In the genomic region with DNA sequence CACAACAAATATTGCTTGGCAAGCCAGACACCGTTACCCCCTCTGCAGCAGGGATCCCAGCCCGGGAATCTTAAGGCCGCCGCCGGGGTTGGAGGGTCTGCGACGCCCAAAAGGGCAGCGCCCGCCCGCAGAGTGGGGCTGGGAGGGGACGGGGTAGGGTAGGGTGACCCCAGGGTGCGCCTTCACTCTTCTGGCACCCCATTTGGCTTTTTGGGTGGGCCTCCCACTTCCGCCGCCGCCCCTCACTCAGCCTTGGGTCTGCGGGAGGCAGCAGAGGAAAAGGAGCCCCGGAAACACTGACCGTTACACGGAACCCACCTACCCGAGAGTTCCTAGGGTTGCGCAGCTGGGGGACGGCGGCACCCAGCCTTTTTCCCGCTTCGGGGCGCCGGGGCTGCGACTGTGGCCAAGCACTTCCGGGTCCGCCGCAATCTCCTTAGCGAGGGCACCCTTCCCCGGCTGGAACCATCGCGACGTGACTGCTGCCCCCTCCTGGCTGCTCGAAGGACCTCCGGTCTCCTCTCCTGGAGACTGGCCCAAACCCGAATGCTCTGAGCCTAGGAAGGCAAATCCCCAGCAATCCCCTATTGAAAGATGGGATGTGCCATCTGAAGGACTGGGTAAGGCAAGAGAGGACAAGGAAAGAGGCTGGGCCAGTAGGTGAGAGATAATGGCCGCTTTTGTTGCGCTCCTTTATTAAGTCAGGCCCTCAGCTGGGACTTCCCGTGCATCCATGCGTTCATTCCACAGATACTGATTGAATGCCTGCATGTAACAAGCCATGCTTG, we compare ENCODE assay signal across 1 cellular context.
A peak's percentile ranks its signal among the peaks of the same experiment; 100 is the strongest.
TF ChIP-seq lines count a peak whose summit lies in the region.

A gene (minus strand): TSS at position 404 of the 788 bp plus-strand sequence. CDS start 1,447 bp downstream, outside the sequence.

TF ChIP-seq in GM12878, 131 proteins besides CTCF, POLR2A, EP300 and RAD21 (continued from another document and continues in another):
- TF ChIP-seq, protein P1, sequence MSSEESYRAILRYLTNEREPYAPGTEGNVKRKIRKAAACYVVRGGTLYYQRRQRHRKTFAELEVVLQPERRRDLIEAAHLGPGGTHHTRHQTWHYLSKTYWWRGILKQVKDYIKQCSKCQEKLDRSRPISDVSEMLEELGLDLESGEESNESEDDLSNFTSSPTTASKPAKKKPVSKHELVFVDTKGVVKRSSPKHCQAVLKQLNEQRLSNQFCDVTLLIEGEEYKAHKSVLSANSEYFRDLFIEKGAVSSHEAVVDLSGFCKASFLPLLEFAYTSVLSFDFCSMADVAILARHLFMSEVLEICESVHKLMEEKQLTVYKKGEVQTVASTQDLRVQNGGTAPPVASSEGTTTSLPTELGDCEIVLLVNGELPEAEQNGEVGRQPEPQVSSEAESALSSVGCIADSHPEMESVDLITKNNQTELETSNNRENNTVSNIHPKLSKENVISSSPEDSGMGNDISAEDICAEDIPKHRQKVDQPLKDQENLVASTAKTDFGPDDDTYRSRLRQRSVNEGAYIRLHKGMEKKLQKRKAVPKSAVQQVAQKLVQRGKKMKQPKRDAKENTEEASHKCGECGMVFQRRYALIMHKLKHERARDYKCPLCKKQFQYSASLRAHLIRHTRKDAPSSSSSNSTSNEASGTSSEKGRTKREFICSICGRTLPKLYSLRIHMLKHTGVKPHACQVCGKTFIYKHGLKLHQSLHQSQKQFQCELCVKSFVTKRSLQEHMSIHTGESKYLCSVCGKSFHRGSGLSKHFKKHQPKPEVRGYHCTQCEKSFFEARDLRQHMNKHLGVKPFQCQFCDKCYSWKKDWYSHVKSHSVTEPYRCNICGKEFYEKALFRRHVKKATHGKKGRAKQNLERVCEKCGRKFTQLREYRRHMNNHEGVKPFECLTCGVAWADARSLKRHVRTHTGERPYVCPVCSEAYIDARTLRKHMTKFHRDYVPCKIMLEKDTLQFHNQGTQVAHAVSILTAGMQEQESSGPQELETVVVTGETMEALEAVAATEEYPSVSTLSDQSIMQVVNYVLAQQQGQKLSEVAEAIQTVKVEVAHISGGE (CRISPR knock-in tag; IDR thresholded peaks at IDR 0.05): peak; percentile 74
- TF ChIP-seq TCF12 (IDR thresholded peaks at IDR 0.05; ENCODE audit: low read depth, low read length): peak; percentile 60; the same call in 1 of the 2 replicates
- no peak for TF ChIP-seq SPI1 (IDR thresholded peaks at IDR 0.05; ENCODE audit: borderline replicate concordance, insufficient read depth, low read depth, low read length)
- TF ChIP-seq, protein P2, sequence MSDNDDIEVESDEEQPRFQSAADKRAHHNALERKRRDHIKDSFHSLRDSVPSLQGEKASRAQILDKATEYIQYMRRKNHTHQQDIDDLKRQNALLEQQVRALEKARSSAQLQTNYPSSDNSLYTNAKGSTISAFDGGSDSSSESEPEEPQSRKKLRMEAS (IDR thresholded peaks at IDR 0.05; ENCODE audit: low read depth, low read length): peak; percentile 52; the same call in 1 of the 2 replicates
- peak in 1 of 2 experiments; percentile 40; a peak in 1 of 4 replicates for TF ChIP-seq IKZF2 (IDR thresholded peaks at IDR 0.05)
- no peak for TF ChIP-seq SMAD1 (IDR thresholded peaks at IDR 0.05; ENCODE audit: low read depth, partially characterized antibody)
- TF ChIP-seq STAT1 (conservative IDR thresholded peaks at IDR 0.05): 0 out of 2 replicates have a peak, but pooled peaks have one; percentile 42
- TF ChIP-seq HDGF (IDR thresholded peaks at IDR 0.05): 0 out of 2 replicates have a peak, but pooled peaks have one; percentile 14
- no peak for TF ChIP-seq RAD51 (IDR thresholded peaks at IDR 0.05)
- TF ChIP-seq POLR2AphosphoS2 (IDR thresholded peaks at IDR 0.05; ENCODE audit: low read depth, low read length): 0 out of 2 replicates have a peak, but pooled peaks have one; percentile 43
- TF ChIP-seq HDAC6 (IDR thresholded peaks at IDR 0.05; ENCODE audit: unreplicated experiment): no peak
- TF ChIP-seq, protein P3, sequence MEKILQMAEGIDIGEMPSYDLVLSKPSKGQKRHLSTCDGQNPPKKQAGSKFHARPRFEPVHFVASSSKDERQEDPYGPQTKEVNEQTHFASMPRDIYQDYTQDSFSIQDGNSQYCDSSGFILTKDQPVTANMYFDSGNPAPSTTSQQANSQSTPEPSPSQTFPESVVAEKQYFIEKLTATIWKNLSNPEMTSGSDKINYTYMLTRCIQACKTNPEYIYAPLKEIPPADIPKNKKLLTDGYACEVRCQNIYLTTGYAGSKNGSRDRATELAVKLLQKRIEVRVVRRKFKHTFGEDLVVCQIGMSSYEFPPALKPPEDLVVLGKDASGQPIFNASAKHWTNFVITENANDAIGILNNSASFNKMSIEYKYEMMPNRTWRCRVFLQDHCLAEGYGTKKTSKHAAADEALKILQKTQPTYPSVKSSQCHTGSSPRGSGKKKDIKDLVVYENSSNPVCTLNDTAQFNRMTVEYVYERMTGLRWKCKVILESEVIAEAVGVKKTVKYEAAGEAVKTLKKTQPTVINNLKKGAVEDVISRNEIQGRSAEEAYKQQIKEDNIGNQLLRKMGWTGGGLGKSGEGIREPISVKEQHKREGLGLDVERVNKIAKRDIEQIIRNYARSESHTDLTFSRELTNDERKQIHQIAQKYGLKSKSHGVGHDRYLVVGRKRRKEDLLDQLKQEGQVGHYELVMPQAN (conservative IDR thresholded peaks at IDR 0.05): peak; percentile 72; the same call in 1 of the 2 replicates
- TF ChIP-seq CEBPB (IDR thresholded peaks at IDR 0.05; ENCODE audit: borderline replicate concordance in 1 of 2, low read depth in 2 of 2, low read length in 2 of 2): no peak
- TF ChIP-seq MTA3 (IDR thresholded peaks at IDR 0.05; ENCODE audit: borderline replicate concordance, low read length): no peak
- TF ChIP-seq, protein P4, sequence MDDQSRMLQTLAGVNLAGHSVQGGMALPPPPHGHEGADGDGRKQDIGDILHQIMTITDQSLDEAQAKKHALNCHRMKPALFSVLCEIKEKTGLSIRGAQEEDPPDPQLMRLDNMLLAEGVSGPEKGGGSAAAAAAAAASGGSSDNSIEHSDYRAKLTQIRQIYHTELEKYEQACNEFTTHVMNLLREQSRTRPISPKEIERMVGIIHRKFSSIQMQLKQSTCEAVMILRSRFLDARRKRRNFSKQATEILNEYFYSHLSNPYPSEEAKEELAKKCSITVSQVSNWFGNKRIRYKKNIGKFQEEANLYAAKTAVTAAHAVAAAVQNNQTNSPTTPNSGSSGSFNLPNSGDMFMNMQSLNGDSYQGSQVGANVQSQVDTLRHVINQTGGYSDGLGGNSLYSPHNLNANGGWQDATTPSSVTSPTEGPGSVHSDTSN (IDR thresholded peaks at IDR 0.05; ENCODE audit: insufficient replicate concordance, low read depth, low read length): no peak
- 0 out of 2 replicates have a peak, but pooled peaks have one; percentile 34 for TF ChIP-seq MEF2A (IDR thresholded peaks at IDR 0.05; ENCODE audit: insufficient read depth, low read depth, low read length)
- 0 out of 2 replicates have a peak, but pooled peaks have one; percentile 64 for TF ChIP-seq NBN (IDR thresholded peaks at IDR 0.05)
- peak in 1 of 2 experiments; percentile 54; a peak in 1 of 3 replicates for TF ChIP-seq EGR1 (IDR thresholded peaks at IDR 0.05; ENCODE audit: borderline replicate concordance in 1 of 2, low read depth in 2 of 2, low read length in 2 of 2)
- TF ChIP-seq, protein P5, sequence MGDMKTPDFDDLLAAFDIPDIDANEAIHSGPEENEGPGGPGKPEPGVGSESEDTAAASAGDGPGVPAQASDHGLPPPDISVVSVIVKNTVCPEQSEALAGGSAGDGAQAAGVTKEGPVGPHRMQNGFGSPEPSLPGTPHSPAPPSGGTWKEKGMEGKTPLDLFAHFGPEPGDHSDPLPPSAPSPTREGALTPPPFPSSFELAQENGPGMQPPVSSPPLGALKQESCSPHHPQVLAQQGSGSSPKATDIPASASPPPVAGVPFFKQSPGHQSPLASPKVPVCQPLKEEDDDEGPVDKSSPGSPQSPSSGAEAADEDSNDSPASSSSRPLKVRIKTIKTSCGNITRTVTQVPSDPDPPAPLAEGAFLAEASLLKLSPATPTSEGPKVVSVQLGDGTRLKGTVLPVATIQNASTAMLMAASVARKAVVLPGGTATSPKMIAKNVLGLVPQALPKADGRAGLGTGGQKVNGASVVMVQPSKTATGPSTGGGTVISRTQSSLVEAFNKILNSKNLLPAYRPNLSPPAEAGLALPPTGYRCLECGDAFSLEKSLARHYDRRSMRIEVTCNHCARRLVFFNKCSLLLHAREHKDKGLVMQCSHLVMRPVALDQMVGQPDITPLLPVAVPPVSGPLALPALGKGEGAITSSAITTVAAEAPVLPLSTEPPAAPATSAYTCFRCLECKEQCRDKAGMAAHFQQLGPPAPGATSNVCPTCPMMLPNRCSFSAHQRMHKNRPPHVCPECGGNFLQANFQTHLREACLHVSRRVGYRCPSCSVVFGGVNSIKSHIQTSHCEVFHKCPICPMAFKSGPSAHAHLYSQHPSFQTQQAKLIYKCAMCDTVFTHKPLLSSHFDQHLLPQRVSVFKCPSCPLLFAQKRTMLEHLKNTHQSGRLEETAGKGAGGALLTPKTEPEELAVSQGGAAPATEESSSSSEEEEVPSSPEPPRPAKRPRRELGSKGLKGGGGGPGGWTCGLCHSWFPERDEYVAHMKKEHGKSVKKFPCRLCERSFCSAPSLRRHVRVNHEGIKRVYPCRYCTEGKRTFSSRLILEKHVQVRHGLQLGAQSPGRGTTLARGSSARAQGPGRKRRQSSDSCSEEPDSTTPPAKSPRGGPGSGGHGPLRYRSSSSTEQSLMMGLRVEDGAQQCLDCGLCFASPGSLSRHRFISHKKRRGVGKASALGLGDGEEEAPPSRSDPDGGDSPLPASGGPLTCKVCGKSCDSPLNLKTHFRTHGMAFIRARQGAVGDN (IDR thresholded peaks at IDR 0.05): peak; percentile 62
- TF ChIP-seq, protein P6, sequence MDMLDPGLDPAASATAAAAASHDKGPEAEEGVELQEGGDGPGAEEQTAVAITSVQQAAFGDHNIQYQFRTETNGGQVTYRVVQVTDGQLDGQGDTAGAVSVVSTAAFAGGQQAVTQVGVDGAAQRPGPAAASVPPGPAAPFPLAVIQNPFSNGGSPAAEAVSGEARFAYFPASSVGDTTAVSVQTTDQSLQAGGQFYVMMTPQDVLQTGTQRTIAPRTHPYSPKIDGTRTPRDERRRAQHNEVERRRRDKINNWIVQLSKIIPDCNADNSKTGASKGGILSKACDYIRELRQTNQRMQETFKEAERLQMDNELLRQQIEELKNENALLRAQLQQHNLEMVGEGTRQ (IDR thresholded peaks at IDR 0.05; ENCODE audit: borderline replicate concordance, low read depth, low read length): no peak
- TF ChIP-seq MXI1 (IDR thresholded peaks at IDR 0.05; ENCODE audit: low read depth, low read length): peak; percentile 41
- peak; percentile 59 for TF ChIP-seq HCFC1 (IDR thresholded peaks at IDR 0.05; ENCODE audit: low read length)
- TF ChIP-seq SMAD5 (IDR thresholded peaks at IDR 0.05; ENCODE audit: low read depth): no peak
- TF ChIP-seq DPF2 (IDR thresholded peaks at IDR 0.05): 0 out of 2 replicates have a peak, but pooled peaks have one; percentile 47
- no peak for TF ChIP-seq CHD1 (IDR thresholded peaks at IDR 0.05; ENCODE audit: low read depth, low read length)
- TF ChIP-seq, protein P7, sequence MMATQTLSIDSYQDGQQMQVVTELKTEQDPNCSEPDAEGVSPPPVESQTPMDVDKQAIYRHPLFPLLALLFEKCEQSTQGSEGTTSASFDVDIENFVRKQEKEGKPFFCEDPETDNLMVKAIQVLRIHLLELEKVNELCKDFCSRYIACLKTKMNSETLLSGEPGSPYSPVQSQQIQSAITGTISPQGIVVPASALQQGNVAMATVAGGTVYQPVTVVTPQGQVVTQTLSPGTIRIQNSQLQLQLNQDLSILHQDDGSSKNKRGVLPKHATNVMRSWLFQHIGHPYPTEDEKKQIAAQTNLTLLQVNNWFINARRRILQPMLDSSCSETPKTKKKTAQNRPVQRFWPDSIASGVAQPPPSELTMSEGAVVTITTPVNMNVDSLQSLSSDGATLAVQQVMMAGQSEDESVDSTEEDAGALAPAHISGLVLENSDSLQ (IDR thresholded peaks at IDR 0.05): no peak
- TF ChIP-seq, protein P8, sequence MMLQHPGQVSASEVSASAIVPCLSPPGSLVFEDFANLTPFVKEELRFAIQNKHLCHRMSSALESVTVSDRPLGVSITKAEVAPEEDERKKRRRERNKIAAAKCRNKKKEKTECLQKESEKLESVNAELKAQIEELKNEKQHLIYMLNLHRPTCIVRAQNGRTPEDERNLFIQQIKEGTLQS (IDR thresholded peaks at IDR 0.05; ENCODE audit: borderline replicate concordance, extremely low read depth, low read depth, low read length): no peak
- peak; percentile 87 for TF ChIP-seq SMC3 (IDR thresholded peaks at IDR 0.05; ENCODE audit: borderline replicate concordance, low read length)
- no peak for TF ChIP-seq ZNF217 (IDR thresholded peaks at IDR 0.05)
- no peak for TF ChIP-seq HDAC2 (IDR thresholded peaks at IDR 0.05)
- peak; percentile 84 for TF ChIP-seq IKZF1 (conservative IDR thresholded peaks at IDR 0.05)
- TF ChIP-seq SUZ12 (IDR thresholded peaks at IDR 0.05; ENCODE audit: unreplicated experiment): no peak
- TF ChIP-seq NR2C2 (IDR thresholded peaks at IDR 0.05; ENCODE audit: borderline replicate concordance, control insufficient read depth, insufficient read length, low read depth): no peak
- TF ChIP-seq FOXM1 (IDR thresholded peaks at IDR 0.05; ENCODE audit: low read depth, low read length): no peak
- peak; percentile 76; the same call in 1 of the 2 replicates for TF ChIP-seq TAF1 (IDR thresholded peaks at IDR 0.05; ENCODE audit: borderline replicate concordance, low read depth, low read length)
- peak; percentile 74 for TF ChIP-seq POLR2AphosphoS5 (IDR thresholded peaks at IDR 0.05; ENCODE audit: low read length)
- TF ChIP-seq CBFB (IDR thresholded peaks at IDR 0.05; ENCODE audit: low read depth): peak; percentile 54; the same call in 1 of the 2 replicates
- no peak for TF ChIP-seq TCF7 (IDR thresholded peaks at IDR 0.05; ENCODE audit: borderline replicate concordance)
- TF ChIP-seq SIX5 (IDR thresholded peaks at IDR 0.05; ENCODE audit: low read depth, low read length, severe bottlenecking): peak; percentile 15
- TF ChIP-seq, protein P9, sequence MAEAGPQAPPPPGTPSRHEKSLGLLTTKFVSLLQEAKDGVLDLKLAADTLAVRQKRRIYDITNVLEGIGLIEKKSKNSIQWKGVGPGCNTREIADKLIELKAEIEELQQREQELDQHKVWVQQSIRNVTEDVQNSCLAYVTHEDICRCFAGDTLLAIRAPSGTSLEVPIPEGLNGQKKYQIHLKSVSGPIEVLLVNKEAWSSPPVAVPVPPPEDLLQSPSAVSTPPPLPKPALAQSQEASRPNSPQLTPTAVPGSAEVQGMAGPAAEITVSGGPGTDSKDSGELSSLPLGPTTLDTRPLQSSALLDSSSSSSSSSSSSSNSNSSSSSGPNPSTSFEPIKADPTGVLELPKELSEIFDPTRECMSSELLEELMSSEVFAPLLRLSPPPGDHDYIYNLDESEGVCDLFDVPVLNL (IDR thresholded peaks at IDR 0.05; ENCODE audit: low read depth, low read length): peak; percentile 75
- TF ChIP-seq ZNF384 (IDR thresholded peaks at IDR 0.05; ENCODE audit: borderline replicate concordance, low read depth, low read length): no peak
- TF ChIP-seq POU2F2 (IDR thresholded peaks at IDR 0.05; ENCODE audit: borderline replicate concordance, low read depth, low read length): 0 out of 3 replicates have a peak, but pooled peaks have one; percentile 48
- TF ChIP-seq, protein P10, sequence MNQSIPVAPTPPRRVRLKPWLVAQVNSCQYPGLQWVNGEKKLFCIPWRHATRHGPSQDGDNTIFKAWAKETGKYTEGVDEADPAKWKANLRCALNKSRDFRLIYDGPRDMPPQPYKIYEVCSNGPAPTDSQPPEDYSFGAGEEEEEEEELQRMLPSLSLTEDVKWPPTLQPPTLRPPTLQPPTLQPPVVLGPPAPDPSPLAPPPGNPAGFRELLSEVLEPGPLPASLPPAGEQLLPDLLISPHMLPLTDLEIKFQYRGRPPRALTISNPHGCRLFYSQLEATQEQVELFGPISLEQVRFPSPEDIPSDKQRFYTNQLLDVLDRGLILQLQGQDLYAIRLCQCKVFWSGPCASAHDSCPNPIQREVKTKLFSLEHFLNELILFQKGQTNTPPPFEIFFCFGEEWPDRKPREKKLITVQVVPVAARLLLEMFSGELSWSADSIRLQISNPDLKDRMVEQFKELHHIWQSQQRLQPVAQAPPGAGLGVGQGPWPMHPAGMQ (IDR thresholded peaks at IDR 0.05; ENCODE audit: borderline replicate concordance): no peak
- no peak for TF ChIP-seq ATF7 (IDR thresholded peaks at IDR 0.05; ENCODE audit: low read depth)
